ENCODE assay signal across 17 cellular contexts in the genomic region with DNA sequence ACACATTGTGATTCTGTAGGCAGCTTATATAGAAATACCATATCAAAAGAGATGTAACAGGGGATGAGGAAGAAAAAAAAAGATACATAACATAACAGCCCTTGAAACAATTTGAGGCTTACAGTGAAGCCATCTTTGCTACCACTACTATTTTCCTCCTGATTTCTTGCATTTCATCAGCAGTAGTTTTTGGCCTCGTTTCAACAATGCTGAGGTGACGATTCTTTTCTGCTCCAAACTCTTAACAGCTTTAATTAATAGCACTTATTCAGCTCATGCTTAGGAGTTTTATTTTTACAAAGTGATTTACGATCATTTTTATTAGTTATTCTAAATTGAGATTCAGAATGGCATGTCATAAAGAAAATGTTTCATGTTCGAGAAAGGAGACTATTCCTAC.
DNase-seq lines count a peak whose midpoint lies in the region; ATAC-seq and TF ChIP-seq lines count a peak whose summit lies in the region.
"Had no signal": no experiment of that assay in that cellular context is flagged by ENCODE, and none has a peak within 500 bp of the region (broad histone marks: within the 10 kb centered on the region; RNA-seq: fewer than 3 reads in every experiment).

No MANE protein-coding gene starts in this region.

- no peaks in the 10 kb centered on the region for H3K27me3 ChIP-seq in fibroblast of lung (ENCODE audit: control insufficient read depth, insufficient read depth, low read length)

- ATAC-seq in HG02610 (IDR thresholded peaks at IDR 0.05; ENCODE audit: unreplicated experiment): no peak
- ATAC-seq: HepG2 had no signal

- no peak overlapping the region for H3K9ac ChIP-seq in fibroblast of lung (ENCODE audit: insufficient read depth, low read length)

- no peaks in the 10 kb centered on the region for H3K36me3 ChIP-seq in fibroblast of lung (ENCODE audit: control insufficient read depth, insufficient read depth, low read length)

- TF ChIP-seq CTCF in AG10803 (conservative IDR thresholded peaks at IDR 0.05; ENCODE audit: low read length): no peak
- no peak for TF ChIP-seq CTCF in fibroblast of lung (conservative IDR thresholded peaks at IDR 0.05 in 1 of 2, IDR thresholded peaks at IDR 0.05 in 1 of 2; ENCODE audit: low read depth in 1 of 2, low read length in 2 of 2)
- no peak for TF ChIP-seq CTCF in retinal pigment epithelial cell (conservative IDR thresholded peaks at IDR 0.05; ENCODE audit: low read depth, low read length)

- no peaks in the 10 kb centered on the region for H4K20me1 ChIP-seq in fibroblast of lung (ENCODE audit: control insufficient read depth, extremely low read depth, insufficient read depth, low read length)

- DNase-seq in AG10803 (ENCODE audit: low read depth) (peak; percentile 40), NCI-H1105 treated with DMSO at 0.1 percent for 48 hours (lab: John Stamatoyannopoulos, UW) (peak; percentile 72), fibroblast of lung (ENCODE audit: low read depth in 2 of 2) (peak; percentile 6 to 43), retinal pigment epithelial cell (ENCODE audit: low read depth) (peak; percentile 46), KG1 (lab: John Stamatoyannopoulos, UW) (no peak), NCI-H524 (lab: John Stamatoyannopoulos, UW) (no peak)
- DNase-seq: 8988T; ACHN; C1 segment of cervical spinal cord; Calu3; CD4-positive, alpha-beta T cell; DMS79; GDM1; GOT3; H9 had no signal

- no peaks in the 10 kb centered on the region for H3K79me2 ChIP-seq in fibroblast of lung (ENCODE audit: control insufficient read depth, insufficient read depth, low read length)

- no peaks in the 10 kb centered on the region for H3K9me3 ChIP-seq in fibroblast of lung (ENCODE audit: control insufficient read depth, insufficient read depth, low read depth, low read length)

- H3K4me1 ChIP-seq in fibroblast of lung (ENCODE audit: control insufficient read depth, extremely low read depth, insufficient read depth, low read length): no peaks in the 10 kb centered on the region

- no peak overlapping the region for H3K4me2 ChIP-seq in fibroblast of lung (ENCODE audit: extremely low read depth, insufficient read depth, low read length)

- H3K4me3 ChIP-seq in AG10803 (ENCODE audit: low read length) (no peak overlapping the region), fibroblast of lung (replicated peaks in 1 of 4; ENCODE audit: control extremely low read depth in 1 of 4, insufficient read depth in 1 of 4, low read depth in 3 of 4, low read length in 4 of 4) (no peak overlapping the region), retinal pigment epithelial cell (ENCODE audit: low read length) (no peak overlapping the region)

- no peak overlapping the region for H3K27ac ChIP-seq in fibroblast of lung (ENCODE audit: insufficient read depth, low read length)

- no peak overlapping the region for H2AFZ ChIP-seq in fibroblast of lung (ENCODE audit: low read length)

Comparison
In these comparisons a context has a peak if more than half of its experiments do, and no peak if none do; other contexts are left out.
1. DNase-seq: peak in AG10803 (single experiment), NCI-H1105 treated with DMSO at 0.1 percent for 48 hours (single experiment), fibroblast of lung (2 of 2) and retinal pigment epithelial cell (single experiment); none in KG1 (single experiment) and NCI-H524 (0 of 2).